1 cellular context compared by ENCODE assay signal in genomic region chr3:172271386-172271976, GRCh38.
TF ChIP-seq lines count a peak whose summit lies in the region.

No MANE protein-coding gene starts in this region.

TF ChIP-seq in HepG2, 621 proteins besides CTCF, POLR2A, EP300 and RAD21 (continues in another document):
- TF ChIP-seq KIAA2018 (CRISPR knock-in tag; IDR thresholded peaks at IDR 0.05; ENCODE audit: borderline replicate concordance) (no peak), KLF13 (CRISPR knock-in tag; IDR thresholded peaks at IDR 0.05) (no peak), ZNF383 (CRISPR knock-in tag; IDR thresholded peaks at IDR 0.05; ENCODE audit: borderline replicate concordance) (no peak), ATAD3A (CRISPR knock-in tag; IDR thresholded peaks at IDR 0.05) (no peak), ZNF44 (CRISPR knock-in tag; IDR thresholded peaks at IDR 0.05) (no peak), RBM22 (optimal IDR thresholded peaks at IDR 0.05; ENCODE audit: low read length) (peak; percentile 98), PHF20 (CRISPR knock-in tag; IDR thresholded peaks at IDR 0.05) (no peak), SUZ12 (IDR thresholded peaks at IDR 0.05; ENCODE audit: low read depth, low read length) (no peak), ZBTB1 (CRISPR knock-in tag; IDR thresholded peaks at IDR 0.05; ENCODE audit: borderline replicate concordance) (no peak), MTERF4 (CRISPR knock-in tag; IDR thresholded peaks at IDR 0.05) (no peak), ZNF484 (CRISPR knock-in tag; IDR thresholded peaks at IDR 0.05; ENCODE audit: borderline replicate concordance, low read depth) (no peak), FOXO1 (CRISPR knock-in tag; IDR thresholded peaks at IDR 0.05) (no peak), ZKSCAN8 (CRISPR knock-in tag; IDR thresholded peaks at IDR 0.05; ENCODE audit: borderline replicate concordance) (no peak), TBX2 (CRISPR knock-in tag; IDR thresholded peaks at IDR 0.05; ENCODE audit: borderline replicate concordance) (no peak), PAF1 (CRISPR knock-in tag; IDR thresholded peaks at IDR 0.05) (0 out of 2 replicates have a peak, but pooled peaks have one; percentile 47), ARID4A (CRISPR knock-in tag; IDR thresholded peaks at IDR 0.05; ENCODE audit: borderline replicate concordance) (no peak), ARNTL (CRISPR knock-in tag; IDR thresholded peaks at IDR 0.05) (no peak), SKIL (CRISPR knock-in tag; IDR thresholded peaks at IDR 0.05; ENCODE audit: borderline replicate concordance) (no peak), PRDM10 (CRISPR knock-in tag; IDR thresholded peaks at IDR 0.05; ENCODE audit: low read depth) (no peak), KDM4B (CRISPR knock-in tag; IDR thresholded peaks at IDR 0.05) (no peak), SSRP1 (CRISPR knock-in tag; IDR thresholded peaks at IDR 0.05) (peak; percentile 52; the same call in 1 of the 2 replicates), ZFP62 (CRISPR knock-in tag; IDR thresholded peaks at IDR 0.05) (no peak), USF2 (IDR thresholded peaks at IDR 0.05; ENCODE audit: low read depth, low read length) (no peak), USF2 (CRISPR knock-in tag; IDR thresholded peaks at IDR 0.05; ENCODE audit: borderline replicate concordance) (no peak), THAP7 (CRISPR knock-in tag; IDR thresholded peaks at IDR 0.05) (no peak), HMG20A (CRISPR knock-in tag; IDR thresholded peaks at IDR 0.05; ENCODE audit: borderline replicate concordance) (no peak), NFE2L1 (CRISPR knock-in tag; IDR thresholded peaks at IDR 0.05; ENCODE audit: borderline replicate concordance) (no peak), POLR2AphosphoS5 (IDR thresholded peaks at IDR 0.05; ENCODE audit: low read depth, low read length) (0 out of 2 replicates have a peak, but pooled peaks have one; percentile 24), HMG20B (CRISPR knock-in tag; conservative IDR thresholded peaks at IDR 0.05) (no peak), CHCHD3 (CRISPR knock-in tag; IDR thresholded peaks at IDR 0.05) (no peak), DR1 (CRISPR knock-in tag; IDR thresholded peaks at IDR 0.05) (no peak), DRAP1 (CRISPR knock-in tag; IDR thresholded peaks at IDR 0.05) (no peak), POLR2AphosphoS2 (IDR thresholded peaks at IDR 0.05; ENCODE audit: low read depth, low read length) (0 out of 2 replicates have a peak, but pooled peaks have one; percentile 22), IKZF1 (IDR thresholded peaks at IDR 0.05) (no peak)
